Comparison of ENCODE assay signal across 8 cellular contexts in genomic region chr1:162023181-162023546, GRCh38. TPM values are rescaled to one million over a fixed set of nuclear protein-coding genes. Genes with fewer than 3 reads are reported as not detected.
DNase-seq lines count a peak whose midpoint lies in the region; ATAC-seq and TF ChIP-seq lines count a peak whose summit lies in the region.

No MANE protein-coding gene starts in this region.

- H3K9me2 ChIP-seq in hepatocyte (replicated peaks; ENCODE audit: insufficient read depth): no peaks in the 10 kb centered on the region

- WGBS in hepatocyte (ENCODE audit: low lambda C conversion rate, missing lambda C conversion rate): 39% methylated on average over 20 of the region's 20 CpGs

- in situ Hi-C loops in gastrocnemius medialis (cut with MboI; ENCODE audit: low sequenced_read_pairs in 4 of 4): no loop called here

- intact Hi-C loops in gastrocnemius medialis (cut with DNase I; ENCODE audit: low total_unique reads): loop anchor here (5.0 to 10.0 kb wide), 2 partner anchors 51 to 158 kb away; no protein-coding TSS in a partner anchor

- no peak overlapping the region for H3K27ac Mint-ChIP-seq in WTC11

- H3K4me2 ChIP-seq in hepatocyte: peak overlapping the region; percentile 97

- TF ChIP-seq CTCF in GM12865 (IDR thresholded peaks at IDR 0.05; ENCODE audit: insufficient read depth, low read depth, low read length, missing control alignments): no peak
- TF ChIP-seq CTCF in WTC11 (IDR thresholded peaks at IDR 0.05): no peak
- TF ChIP-seq CTCF in hepatocyte (IDR thresholded peaks at IDR 0.05; ENCODE audit: poor library complexity): no peak
- no peak for TF ChIP-seq CTCF in gastrocnemius medialis (IDR thresholded peaks at IDR 0.05 in 4 of 5, conservative IDR thresholded peaks at IDR 0.05 in 1 of 5)

- H3K36me3 ChIP-seq in hepatocyte (replicated peaks; ENCODE audit: insufficient read depth, low read depth): no peaks in the 10 kb centered on the region
- no peaks in the 10 kb centered on the region for H3K36me3 ChIP-seq in gastrocnemius medialis

- peaks cover 62% of the 10 kb centered on the region for H3K27me3 Mint-ChIP-seq in WTC11 (ENCODE audit: low read depth)

- H3K4me1 Mint-ChIP-seq in WTC11: peaks cover 32% of the 10 kb centered on the region

- H3K9me3 Mint-ChIP-seq in WTC11: 0 out of 2 replicates have a peak, but pooled peaks cover 3% of the 10 kb centered on the region

- POLR2A ChIA-PET in WTC11 (lab: Charles Lee): interaction anchor here (1.6 to 1.8 kb wide), 2 partner anchors 53 to 274 kb away, joined by 4 to 5 read pairs; partner anchors contain the start of gene DUSP12

- peak overlapping the region; percentile 78 for H2AFZ ChIP-seq in hepatocyte

- ATAC-seq in WTC11: peak; percentile 27
- ATAC-seq in gastrocnemius medialis: no peak
- no peak for ATAC-seq in HG03439 (IDR thresholded peaks at IDR 0.05; ENCODE audit: unreplicated experiment)

- H3K4me1 ChIP-seq in hepatocyte (ENCODE audit: insufficient read depth) (peaks cover 4% of the 10 kb centered on the region), gastrocnemius medialis (peaks cover 15 to 21% of the 10 kb centered on the region in 2 donors)

- H4K20me1 ChIP-seq in hepatocyte (ENCODE audit: insufficient read depth, poor library complexity, severe bottlenecking): no peaks in the 10 kb centered on the region

- no peaks in the 10 kb centered on the region for H3K79me2 ChIP-seq in hepatocyte

- H3K4me3 ChIP-seq in GM12865 (ENCODE audit: low read depth, low read length) (peak overlapping the region; percentile 59; the same call in 1 of the 2 replicates), hepatocyte (peak overlapping the region; percentile 78), gastrocnemius medialis (peak overlapping the region; percentile 59 to 67 (median 61))

- no peak overlapping the region for H3K27ac ChIP-seq in hepatocyte
- H3K27ac ChIP-seq in gastrocnemius medialis: peak overlapping the region; percentile 11 to 57 (median 48)

- no peaks in the 10 kb centered on the region for H3K36me3 Mint-ChIP-seq in WTC11

- H3K4me3 Mint-ChIP-seq in WTC11: peak overlapping the region; percentile 86

- CTCF ChIA-PET in WTC11 (lab: Charles Lee): interaction anchor here (0.6 to 2.2 kb wide), 13 partner anchors 8 to 366 kb away, joined by 3 to 29 read pairs (median 4); no protein-coding TSS in a partner anchor

- no peaks in the 10 kb centered on the region for H3K9me3 ChIP-seq in hepatocyte (ENCODE audit: low read depth)
- no peaks in the 10 kb centered on the region for H3K9me3 ChIP-seq in gastrocnemius medialis

- no peak for TF ChIP-seq POLR2A in gastrocnemius medialis (IDR thresholded peaks at IDR 0.05)

- DNase-seq in GM12865 (ENCODE audit: low read depth) (no peak), WTC11 (ENCODE audit: low spot score) (no peak), hepatocyte (ENCODE audit: low spot score) (no peak), gastrocnemius medialis (no peak), DMS153 (lab: John Stamatoyannopoulos, UW) (no peak), NCI-H446 treated with DMSO at 0.1 percent for 48 hours (lab: John Stamatoyannopoulos, UW) (no peak), NCI-H774 (lab: John Stamatoyannopoulos, UW) (no peak)

- H3K27me3 ChIP-seq in hepatocyte (peaks cover 19% of the 10 kb centered on the region), gastrocnemius medialis (peaks cover 29 to 59% (median 46%) of the 10 kb centered on the region in 3 donors)

TF ChIP-seq in WTC11, 78 proteins besides CTCF, POLR2A, EP300 and RAD21:
- 0 out of 2 replicates have a peak, but pooled peaks have one; percentile 14 for TF ChIP-seq NFE2L1 (CRISPR knock-in tag; IDR thresholded peaks at IDR 0.05)
- TF ChIP-seq CREB1 (CRISPR knock-in tag; IDR thresholded peaks at IDR 0.05): no peak

RNA-seq across cellular contexts. Expression of gene OLFML2B, which starts 0.5 kb away (rescaled TPM):
- 4.9 to 6.5 TPM (median 6.2 TPM) in 3 replicates for total RNA-seq in WTC11 (2021)
- 1.2 and 2.2 TPM in 2 replicates for total RNA-seq in hepatocyte
- 2.9 and 3.9 TPM in 2 replicates for polyA plus RNA-seq in hepatocyte
- total RNA-seq in gastrocnemius medialis: 1 to 10 TPM in 3 of 4 donors, under 1 TPM in 1; 0.68 to 6.6 (median 2.7) TPM

RNA-seq across cellular contexts. Expression of gene NOS1AP, which starts 46.3 kb away (rescaled TPM):
- total RNA-seq in WTC11 (2021) (10.0 to 14.7 TPM (median 10.2 TPM) in 3 replicates), hepatocyte (0.97 and 1.1 TPM in 2 replicates), gastrocnemius medialis (under 1 TPM; 0.20 to 0.40 (median 0.25) TPM)
- polyA plus RNA-seq in hepatocyte: 4.4 and 9.3 TPM in 2 replicates
